In the genomic region with DNA sequence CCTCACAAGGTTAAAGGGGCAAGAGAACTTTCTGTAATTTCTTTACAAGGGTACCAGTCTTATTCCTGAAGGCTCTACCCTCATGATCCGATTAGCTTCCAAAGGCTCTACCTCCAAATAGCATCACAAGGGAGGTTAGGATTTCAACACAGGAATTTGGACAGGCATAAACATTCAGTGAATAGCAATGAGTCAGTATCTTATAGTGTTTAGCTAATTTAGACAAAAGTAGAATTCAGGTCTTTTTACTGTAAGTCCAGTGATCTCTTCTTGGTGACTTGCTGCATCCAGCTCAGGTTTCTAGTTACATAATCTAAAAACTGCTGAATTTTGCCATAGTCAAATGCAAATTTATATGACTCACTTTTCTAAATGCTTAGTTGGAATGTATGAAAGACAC, we compare ENCODE assay signal across 26 cellular contexts.
A peak's percentile ranks its signal among the peaks of the same experiment; 100 is the strongest.
DNase-seq lines count a peak whose midpoint lies in the region; ATAC-seq and TF ChIP-seq lines count a peak whose summit lies in the region.
"Had no signal": no experiment of that assay in that cellular context is flagged by ENCODE, and none has a peak within 500 bp of the region (broad histone marks: within the 10 kb centered on the region; RNA-seq: fewer than 3 reads in every experiment).

No MANE protein-coding gene starts in this region.

- intact Hi-C loops in body of pancreas (cut with DNase I): no loop called here

- peaks cover 6% of the 10 kb centered on the region; the same call in 1 of the 2 replicates for H3K9me3 ChIP-seq in SJSA1 (replicated peaks)
- H3K9me3 ChIP-seq in body of pancreas: no peaks in the 10 kb centered on the region
- H3K9me3 ChIP-seq: BE2C, MG63, ovary, right lobe of liver, upper lobe of left lung had no signal

- no peak for ATAC-seq in body of pancreas
- ATAC-seq: GM23338; heart left ventricle; naive thymus-derived CD8-positive, alpha-beta T cell; right lobe of liver; Right ventricle myocardium inferior; T-cell had no signal

- no peak for TF ChIP-seq CTCF in body of pancreas (IDR thresholded peaks at IDR 0.05)

- peaks cover 11% of the 10 kb centered on the region; the same call in 1 of the 2 replicates for H3K4me1 ChIP-seq in SJSA1 (replicated peaks)
- no peaks in the 10 kb centered on the region for H3K4me1 ChIP-seq in body of pancreas
- H3K4me1 ChIP-seq: BE2C, heart left ventricle, right lobe of liver, upper lobe of left lung had no signal

- no peak for TF ChIP-seq POLR2A in body of pancreas (IDR thresholded peaks at IDR 0.05)

- peak overlapping the region; percentile 45; the same call in 1 of the 2 replicates for H3K27ac ChIP-seq in SJSA1
- no peak overlapping the region for H3K27ac ChIP-seq in body of pancreas
- H3K27ac ChIP-seq: 22Rv1, heart left ventricle, ovary, right lobe of liver, upper lobe of left lung had no signal

- H3K27me3 ChIP-seq in SJSA1 (replicated peaks) (no peaks in the 10 kb centered on the region), body of pancreas (no peaks in the 10 kb centered on the region)
- H3K27me3 ChIP-seq: BE2C, heart left ventricle, MG63, ovary, right lobe of liver, upper lobe of left lung had no signal

- no peak overlapping the region for H3K4me3 ChIP-seq in SJSA1
- no peak overlapping the region for H3K4me3 ChIP-seq in body of pancreas
- H3K4me3 ChIP-seq: GM23338, heart left ventricle, MG63, ovary, right lobe of liver, upper lobe of left lung had no signal

- H3K36me3 ChIP-seq in SJSA1 (no peaks in the 10 kb centered on the region), body of pancreas (replicated peaks in 1 of 2; ENCODE audit: insufficient read depth in 1 of 2, low read depth in 2 of 2) (no peaks in the 10 kb centered on the region)
- H3K36me3 ChIP-seq: BE2C, heart left ventricle, MG63, ovary, right lobe of liver, upper lobe of left lung had no signal

- peak; percentile 0 for DNase-seq in NCI-H82 (lab: John Stamatoyannopoulos, UW)
- no peak for DNase-seq in NCI-H82 treated with DMSO at 0.1 percent for 48 hours (lab: John Stamatoyannopoulos, UW; ENCODE audit: unreplicated experiment)
- peak in 1 of 2 experiments; percentile 51 for DNase-seq in SJSA1 (ENCODE audit: low read depth in 1 of 2, low spot score in 2 of 2)
- peak; percentile 26 for DNase-seq in fibroblast of gingiva (ENCODE audit: low read depth)
- DNase-seq in stromal cell of bone marrow (ENCODE audit: low read depth): peak; percentile 55
- no peak for DNase-seq in NCI-H146 treated with DMSO at 0.1 percent for 48 hours (lab: John Stamatoyannopoulos, UW; ENCODE audit: unreplicated experiment)
- DNase-seq in NCI-H510A treated with DMSO at 0.1 percent for 48 hours (lab: John Stamatoyannopoulos, UW): no peak
- no peak for DNase-seq in body of pancreas
- DNase-seq: activated naive CD4-positive, alpha-beta T cell treated with Interleukin-2 at 50 U/mL for 16 hours; activated T-cell treated with anti-CD3 and anti-CD28 coated beads, Interleukin-2, amount 50 U/mL, for 24 hours; aorta; BE2C; Calu3; heart left ventricle; MG63; naive thymus-derived CD8-positive, alpha-beta T cell; NCI-H146; NCI-H526; ovary; right lobe of liver; stimulated activated CD4-positive, alpha-beta T cell treated with anti-CD3 and anti-CD28 coated beads, Interleukin-15, amount 100 ng/mL, for 24 hours; T-cell; upper lobe of left lung had no signal

- WGBS in body of pancreas, 2 donors: 65 to 74% methylated on average over 1 of the region's 1 CpG

Comparison
In these comparisons a context has a peak if more than half of its experiments do, and no peak if none do; other contexts are left out.
1. DNase-seq: peak in NCI-H82 (single experiment), fibroblast of gingiva (single experiment) and stromal cell of bone marrow (single experiment); none in NCI-H82 treated with DMSO at 0.1 percent for 48 hours (single experiment), NCI-H146 treated with DMSO at 0.1 percent for 48 hours (single experiment), NCI-H510A treated with DMSO at 0.1 percent for 48 hours (single experiment) and body of pancreas (0 of 4).